Comparison of ENCODE assay signal across 18 cellular contexts in the genomic region with DNA sequence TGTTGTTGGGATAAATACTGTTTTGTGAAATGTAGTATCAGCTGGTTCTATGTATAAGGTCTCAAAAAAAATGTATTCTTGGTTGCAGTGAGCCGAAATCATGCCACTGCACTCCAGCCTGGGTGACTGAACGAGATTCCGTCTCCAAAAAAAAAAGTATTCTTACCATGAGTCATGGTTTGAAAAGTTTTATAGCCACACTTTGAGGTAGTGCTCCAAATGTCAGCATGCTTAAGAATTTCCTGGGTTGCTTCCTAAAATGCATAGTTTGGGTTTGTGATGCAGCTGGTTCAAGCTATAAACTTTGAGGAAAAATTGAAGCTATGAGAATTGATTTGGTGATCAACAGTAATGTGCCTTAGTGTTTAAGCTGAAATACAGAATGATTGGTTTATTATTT. TPM values are rescaled to one million over a fixed set of nuclear protein-coding genes. Genes with fewer than 3 reads are reported as not detected.
DNase-seq lines count a peak whose midpoint lies in the region; ATAC-seq and TF ChIP-seq lines count a peak whose summit lies in the region.
"Had no signal": no experiment of that assay in that cellular context is flagged by ENCODE, and none has a peak within 500 bp of the region (broad histone marks: within the 10 kb centered on the region; RNA-seq: fewer than 3 reads in every experiment).

No MANE protein-coding gene starts in this region.

- H3K9me3 ChIP-seq in AG04450 (ENCODE audit: control insufficient read depth, insufficient read depth, low read length) = no peaks in the 10 kb centered on the region
- H3K9me3 ChIP-seq: upper lobe of left lung had no signal

- DNase-seq in AG04450 (ENCODE audit: low read depth, low spot score) = peak; percentile 39
- peak; percentile 51 for DNase-seq in HFF-Myc (ENCODE audit: extremely low read depth, low read depth)
- peak; percentile 73 for DNase-seq in astrocyte of the cerebellum (ENCODE audit: low read depth)
- peak; percentile 10 for DNase-seq in hepatic stellate cell (ENCODE audit: low spot score)
- DNase-seq in C1 segment of cervical spinal cord (lab: John Stamatoyannopoulos, UW) = no peak
- DNase-seq in activated T-cell treated with anti-CD3 and anti-CD28 coated beads, Interleukin-2, amount 50 U/mL, for 1 hour = no peak
- DNase-seq: activated CD4-positive, alpha-beta T cell treated with anti-CD3 and anti-CD28 coated beads, Interleukin-2, amount 10 ng/mL, durations not matched to agents 7 days and 5 days; activated naive CD8-positive, alpha-beta T cell treated with anti-CD3 and anti-CD28 coated beads, Interleukin-2, amount 10 ng/mL, durations not matched to agents 7 days and 5 days; DMS53; hippocampal formation; left cardiac atrium; NCI-H2029 treated with DMSO at 0.1 percent for 48 hours; NCI-H524; stimulated activated naive B cell treated with anti-CD40 and anti-IgM and Interleukin-4, amounts not matched to agents 10 μg/mL and 1 μg/mL and 100 μg/mL, for 72 hours; upper lobe of left lung had no signal

- CTCF ChIA-PET in AG04450 (lab: Charles Lee) = interaction anchor here (3.5 kb wide), 1 partner anchor 12 kb away, joined by 18 read pairs; no protein-coding TSS in a partner anchor

- no peak overlapping the region for H3K4me3 ChIP-seq in AG04450 (ENCODE audit: low read depth, low read length)
- H3K4me3 ChIP-seq in HFF-Myc (replicated peaks; ENCODE audit: low read depth, low read length) = no peak overlapping the region
- no peak overlapping the region for H3K4me3 ChIP-seq in astrocyte of the cerebellum (ENCODE audit: low read depth, low read length)
- H3K4me3 ChIP-seq: upper lobe of left lung had no signal

- ATAC-seq in HG02623 (IDR thresholded peaks at IDR 0.05; ENCODE audit: unreplicated experiment) = no peak
- no peak for ATAC-seq in HG03175 (IDR thresholded peaks at IDR 0.05; ENCODE audit: unreplicated experiment)
- ATAC-seq: left cardiac atrium; stimulated activated naive B cell treated with anti-CD40 and anti-IgM and Interleukin-4, amounts not matched to agents 10 μg/mL and 1 μg/mL and 100 μg/mL, for 72 hours had no signal

- no peaks in the 10 kb centered on the region for H3K27me3 ChIP-seq in AG04450 (ENCODE audit: control insufficient read depth, insufficient read depth, low read length)
- H3K27me3 ChIP-seq: upper lobe of left lung had no signal

- TF ChIP-seq CTCF in AG04450 (IDR thresholded peaks at IDR 0.05; ENCODE audit: low read depth, low read length) = no peak
- no peak for TF ChIP-seq CTCF in HFF-Myc (IDR thresholded peaks at IDR 0.05; ENCODE audit: low read depth, low read length, missing control alignments)
- TF ChIP-seq CTCF in astrocyte of the cerebellum (IDR thresholded peaks at IDR 0.05; ENCODE audit: low read depth, low read length, missing control alignments) = no peak

- in situ Hi-C loops in astrocyte of the cerebellum (cut with HindIII; ENCODE audit: low sequenced_read_pairs) = no loop called here

- no peak overlapping the region for H3K27ac ChIP-seq in AG04450 (ENCODE audit: low read depth, low read length)
- H3K27ac ChIP-seq: epithelial cell of prostate, upper lobe of left lung had no signal

- POLR2A ChIA-PET in AG04450 (lab: Yijun Ruan, JAX) = no interaction called here

RNA-seq across cellular contexts. Expression of a gene that starts 48.0 kb away (rescaled TPM):
- 17.2 and 22.8 TPM in 2 replicates for polyA plus RNA-seq in AG04450 (2011; rRNA removed)
- polyA minus RNA-seq in AG04450 (2011; rRNA and poly(A)+ RNA removed) = 46.0 and 66.7 TPM in 2 replicates

Comparison
In these comparisons a context has a peak if more than half of its experiments do, and no peak if none do; other contexts are left out.
1. DNase-seq: peak in AG04450 (single experiment), HFF-Myc (single experiment), astrocyte of the cerebellum (single experiment) and hepatic stellate cell (single experiment); none in C1 segment of cervical spinal cord (0 of 14) and activated T-cell treated with anti-CD3 and anti-CD28 coated beads, Interleukin-2, amount 50 U/mL, for 1 hour (single experiment).